ENCODE assay signal across 8 cellular contexts in the genomic region with DNA sequence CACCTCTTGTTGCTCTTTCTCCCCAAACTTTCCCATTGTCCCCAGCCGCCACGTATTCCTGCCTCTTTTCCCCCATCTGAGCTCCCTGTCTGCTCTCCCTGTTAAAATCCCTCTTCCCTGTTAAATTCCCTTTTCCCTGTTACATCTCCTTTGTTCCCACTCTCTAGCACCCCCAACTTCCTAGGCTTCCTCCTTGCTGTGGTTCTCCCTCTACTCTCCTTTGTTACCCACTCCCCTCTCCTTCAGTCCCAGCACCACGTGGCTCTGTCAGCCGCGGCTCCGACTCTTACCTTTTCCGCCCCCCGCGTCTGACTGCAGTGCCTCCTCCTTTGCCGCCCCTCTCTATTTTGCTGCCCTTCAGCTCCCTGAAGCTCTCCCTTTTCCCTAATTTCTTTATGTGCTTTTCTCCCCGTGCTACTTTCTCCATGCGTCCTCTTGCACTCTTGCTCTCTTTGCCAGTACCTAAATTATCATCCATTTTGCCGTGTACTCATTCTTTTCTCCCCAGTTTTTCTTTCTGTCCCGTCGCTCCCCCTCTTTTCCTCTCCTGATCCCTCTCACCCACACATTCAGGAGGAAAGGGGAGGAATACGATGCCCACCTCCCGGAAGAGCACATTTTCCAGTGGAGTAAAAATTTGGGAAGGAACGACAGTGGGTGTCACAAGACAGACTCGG. TPM values are rescaled to one million over a fixed set of nuclear protein-coding genes. Genes with fewer than 3 reads are reported as not detected.
DNase-seq lines count a peak whose midpoint lies in the region; ATAC-seq and TF ChIP-seq lines count a peak whose summit lies in the region.

No MANE protein-coding gene starts in this region.

- H3K4me1 ChIP-seq in A673 (ENCODE audit: insufficient read depth, low read length, poor library complexity, severe bottlenecking) (no peaks in the 10 kb centered on the region), left ventricle myocardium inferior (peaks cover 27% of the 10 kb centered on the region)

- H3K4me3 Mint-ChIP-seq in activated T-helper 17 cell treated with anti-CD3 and anti-CD28 coated beads, Interleukin-2, amount 50 U/mL, for 72 hours = peak overlapping the region; percentile 99

- peaks cover 21% of the 10 kb centered on the region for H3K4me1 Mint-ChIP-seq in activated T-helper 17 cell treated with anti-CD3 and anti-CD28 coated beads, Interleukin-2, amount 50 U/mL, for 72 hours

- H3K27ac ChIP-seq in A673 (ENCODE audit: low read depth, low read length, poor library complexity, severe bottlenecking) = peak overlapping the region; percentile 87
- H3K27ac ChIP-seq in left ventricle myocardium inferior (replicated peaks) = peak overlapping the region; percentile 97

- peak overlapping the region; percentile 94 for H3K27ac Mint-ChIP-seq in activated T-helper 17 cell treated with anti-CD3 and anti-CD28 coated beads, Interleukin-2, amount 50 U/mL, for 72 hours

- peak overlapping the region; percentile 82 for H3K4me3 ChIP-seq in A673 (ENCODE audit: low read depth, low read length, poor library complexity, severe bottlenecking)
- peak overlapping the region; percentile 89 for H3K4me3 ChIP-seq in left ventricle myocardium inferior

- in situ Hi-C loops in GM13976 (cut with MboI; ENCODE audit: low sequenced_read_pairs, unreplicated experiment) = no loop called here

- H3K9me3 Mint-ChIP-seq in activated T-helper 17 cell treated with anti-CD3 and anti-CD28 coated beads, Interleukin-2, amount 50 U/mL, for 72 hours = peaks cover 5% of the 10 kb centered on the region

- ATAC-seq in activated T-helper 17 cell treated with anti-CD3 and anti-CD28 coated beads, Interleukin-2, amount 50 U/mL, for 72 hours (replicated peaks) = no peak
- no peak for ATAC-seq in HG03139 (IDR thresholded peaks at IDR 0.05; ENCODE audit: unreplicated experiment)
- no peak for ATAC-seq in HG03045 (IDR thresholded peaks at IDR 0.05; ENCODE audit: unreplicated experiment)

- H3K36me3 ChIP-seq in A673 (ENCODE audit: insufficient read depth, low read length, poor library complexity, severe bottlenecking) (no peaks in the 10 kb centered on the region), left ventricle myocardium inferior (no peaks in the 10 kb centered on the region)

- H3K27me3 Mint-ChIP-seq in activated T-helper 17 cell treated with anti-CD3 and anti-CD28 coated beads, Interleukin-2, amount 50 U/mL, for 72 hours = no peaks in the 10 kb centered on the region

- TF ChIP-seq CTCF in A673 (conservative IDR thresholded peaks at IDR 0.05; ENCODE audit: low read depth, low read length) (no peak), GM13976 (IDR thresholded peaks at IDR 0.05; ENCODE audit: borderline replicate concordance, control extremely low read depth, extremely low read depth, insufficient read depth, missing control alignments) (no peak), left ventricle myocardium inferior (IDR thresholded peaks at IDR 0.05; ENCODE audit: borderline replicate concordance) (no peak)

- DNase-seq in A673 (ENCODE audit: low spot score) (peak; percentile 61), GM13976 (ENCODE audit: low spot score) (peak; percentile 29), NCI-H524 treated with DMSO at 0.1 percent for 48 hours (lab: John Stamatoyannopoulos, UW) (peak; percentile 0), left ventricle myocardium inferior (no peak), posterior cingulate gyrus (peak in 7 of 10 donors; percentile 5 to 85 (median 11))

- H3K36me3 Mint-ChIP-seq in activated T-helper 17 cell treated with anti-CD3 and anti-CD28 coated beads, Interleukin-2, amount 50 U/mL, for 72 hours (ENCODE audit: low read depth) = peaks cover 27% of the 10 kb centered on the region

- intact Hi-C loops in A673 (cut with micrococcal nuclease; ENCODE audit: unreplicated experiment) (loop anchor here (1.0 kb wide), 1 partner anchor 99 kb away; no protein-coding TSS in a partner anchor), left ventricle myocardium inferior (cut with micrococcal nuclease) (loop anchor here (2.0 kb wide), 1 partner anchor 98 kb away; no protein-coding TSS in a partner anchor), posterior cingulate gyrus (cut with DNase I) (loop anchor here (1.0 to 2.0 kb wide), 2 partner anchors 50 to 99 kb away; no protein-coding TSS in a partner anchor)

- CTCF ChIA-PET in A673 (lab: Charles Lee) = no interaction called here

- TSS peak; percentile 59 for BruUV-seq in A673 (replicated peaks; lab: Mats Ljungman, UMichigan)

- POLR2A ChIA-PET in A673 (lab: Charles Lee; ENCODE audit: low non-redundant PET) = interaction anchor here (0.6 kb wide), 1 partner anchor 90 kb away, joined by 8 read pairs; a partner anchor contains a TSS

- peaks cover 27% of the 10 kb centered on the region for H3K9me3 ChIP-seq in A673 (ENCODE audit: low read depth, low read length, poor library complexity, severe bottlenecking)
- no peaks in the 10 kb centered on the region for H3K9me3 ChIP-seq in left ventricle myocardium inferior (replicated peaks)

- H3K27me3 ChIP-seq in A673 (replicated peaks; ENCODE audit: insufficient read depth, low read depth, low read length, poor library complexity) (no peaks in the 10 kb centered on the region), left ventricle myocardium inferior (ENCODE audit: low read depth) (no peaks in the 10 kb centered on the region)

RNA-seq across cellular contexts. Expression of a gene that starts 1.0 kb away (rescaled TPM):
- total RNA-seq in A673 (2021) (15.7 and 17.1 TPM in 2 replicates), left ventricle myocardium inferior (5.6 TPM)
- total RNA-seq in activated T-helper 17 cell treated with anti-CD3 and anti-CD28 coated beads, Interleukin-2, amount 50 U/mL, for 72 hours = 10 to 100 TPM in 1 of 2 donors, 1 to 10 TPM in 1; 5.4 to 11.6 TPM

RNA-seq across cellular contexts. Expression of a gene that starts 32.7 kb away (rescaled TPM):
- total RNA-seq in A673 (2021) (6.1 and 7.7 TPM in 2 replicates), left ventricle myocardium inferior (8.1 TPM)
- 10 to 100 TPM in 1 of 2 donors, 1 to 10 TPM in 1; 8.8 to 15.1 TPM for total RNA-seq in activated T-helper 17 cell treated with anti-CD3 and anti-CD28 coated beads, Interleukin-2, amount 50 U/mL, for 72 hours

RNA-seq across cellular contexts. Expression of a gene that starts 43.2 kb away (rescaled TPM):
- total RNA-seq in A673 (2021) (15.7 and 16.7 TPM in 2 replicates), left ventricle myocardium inferior (8.5 TPM)
- 10 to 100 TPM; 17.8 to 29.1 TPM for total RNA-seq in activated T-helper 17 cell treated with anti-CD3 and anti-CD28 coated beads, Interleukin-2, amount 50 U/mL, for 72 hours

RNA-seq across cellular contexts. Expression of a gene that starts 51.1 kb away (rescaled TPM):
- 316 and 324 TPM in 2 replicates for total RNA-seq in A673 (2021)
- 100 to 1,000 TPM; 165 to 201 TPM for total RNA-seq in activated T-helper 17 cell treated with anti-CD3 and anti-CD28 coated beads, Interleukin-2, amount 50 U/mL, for 72 hours
- 395 TPM for total RNA-seq in left ventricle myocardium inferior
